Comparison of ENCODE assay signal across 8 cellular contexts in genomic region chr9:121651295-121652036, GRCh38. TPM values are rescaled to one million over a fixed set of nuclear protein-coding genes. Genes with fewer than 3 reads are reported as not detected.
A peak's percentile ranks its signal among the peaks of the same experiment; 100 is the strongest.
DNase-seq lines count a peak whose midpoint lies in the region; ATAC-seq, FAIRE-seq and TF ChIP-seq lines count a peak whose summit lies in the region.

Gene DAB2IP, plus strand, starts transcription at chr9:121651634. Its CDS starts 142 bp downstream, at chr9:121651776.

- TF ChIP-seq POLR2A in H54 (IDR thresholded peaks at IDR 0.05; ENCODE audit: low read depth, low read length), result no peak; the same call in 1 of the 2 replicates
- no peak for TF ChIP-seq POLR2A in spleen (IDR thresholded peaks at IDR 0.05)

- no peak for FAIRE-seq in H54 (lab: Jason Lieb, UNC)

- H3K9me3 ChIP-seq in spleen, result no peaks in the 10 kb centered on the region

- H3K9me3 Mint-ChIP-seq in chondrocyte (ENCODE audit: low read depth), result no peaks in the 10 kb centered on the region

- H3K36me3 Mint-ChIP-seq in chondrocyte (ENCODE audit: low read depth), result peaks cover 1% of the 10 kb centered on the region

- TF ChIP-seq CTCF in chondrocyte (IDR thresholded peaks at IDR 0.05) (no peak), spleen (IDR thresholded peaks at IDR 0.05 in 8 of 11, conservative IDR thresholded peaks at IDR 0.05 in 3 of 11) (no peak)

- peak within 1 kb of the TSS; percentile 38 to 72 (median 47) for H3K4me3 ChIP-seq in spleen

- intact Hi-C loops in left colon (cut with DNase I, micrococcal nuclease), result no loop called here
- intact Hi-C loops in spleen (cut with DNase I; ENCODE audit: low total_unique reads), result no loop called here

- H3K27me3 Mint-ChIP-seq in chondrocyte (ENCODE audit: low read depth), result no peaks in the 10 kb centered on the region

- no peaks in the 10 kb centered on the region for H3K36me3 ChIP-seq in spleen

- H3K27ac Mint-ChIP-seq in chondrocyte (ENCODE audit: unreplicated experiment), result peak within 1 kb of the TSS; percentile 82

- DNase-seq in H54 (ENCODE audit: insufficient read length, low spot score) (peak; percentile 72), NCI-H446 treated with DMSO at 0.1 percent for 48 hours (lab: John Stamatoyannopoulos, UW) (peak; percentile 38), chondrocyte (ENCODE audit: low spot score) (peak; percentile 69), left colon (peak; percentile 64 to 72), spleen (peak; percentile 72), NCI-H1048 (lab: John Stamatoyannopoulos, UW) (no peak)
- no peak for DNase-seq in stimulated activated naive CD4-positive, alpha-beta T cell (lab: John Stamatoyannopoulos, UW)

- peaks cover 6 to 48% (median 29%) of the 10 kb centered on the region in 6 donors for H3K4me1 ChIP-seq in spleen

- WGBS in spleen, 5 donors, result 1 to 6% (median 3%) methylated on average over 28 to 79 of the region's 79 CpGs

- H3K4me1 Mint-ChIP-seq in chondrocyte (ENCODE audit: low read depth), result peaks cover 25% of the 10 kb centered on the region

- ATAC-seq in left colon (peak; percentile 58), GM21576 (IDR thresholded peaks at IDR 0.05; ENCODE audit: unreplicated experiment) (no peak)

- peak within 1 kb of the TSS; percentile 87 for H3K4me3 Mint-ChIP-seq in chondrocyte (ENCODE audit: unreplicated experiment)

- H3K27ac ChIP-seq in spleen, result peak within 1 kb of the TSS in 5 of 8 donors; percentile 51 to 68 (median 63)

- peaks cover 0 to 72% (median 21%) of the 10 kb centered on the region in 7 donors for H3K27me3 ChIP-seq in spleen (replicated peaks in 1 of 7)

RNA-seq across cellular contexts. Expression of gene DAB2IP, which starts in this region (rescaled TPM):
- total RNA-seq in chondrocyte (36.6 to 66.7 TPM (median 58.5 TPM) in 3 replicates), left colon (100 to 1,000 TPM; 127 to 128 TPM), spleen (10 to 100 TPM; 34.1 to 83.0 (median 48.5) TPM)
- polyA plus RNA-seq in spleen, result 10 to 100 TPM in 1 of 3 donors, 1 to 10 TPM in 2; 5.0 to 24.2 (median 6.0) TPM

Comparison
In these comparisons a context has a peak if more than half of its experiments do, and no peak if none do; other contexts are left out.
1. DNase-seq: peak in H54 (single experiment), NCI-H446 treated with DMSO at 0.1 percent for 48 hours (single experiment), chondrocyte (single experiment), left colon (2 of 2) and spleen (single experiment); none in stimulated activated naive CD4-positive, alpha-beta T cell (0 of 6) and NCI-H1048 (single experiment).